ENCODE assay signal across 13 cellular contexts in the genomic region with DNA sequence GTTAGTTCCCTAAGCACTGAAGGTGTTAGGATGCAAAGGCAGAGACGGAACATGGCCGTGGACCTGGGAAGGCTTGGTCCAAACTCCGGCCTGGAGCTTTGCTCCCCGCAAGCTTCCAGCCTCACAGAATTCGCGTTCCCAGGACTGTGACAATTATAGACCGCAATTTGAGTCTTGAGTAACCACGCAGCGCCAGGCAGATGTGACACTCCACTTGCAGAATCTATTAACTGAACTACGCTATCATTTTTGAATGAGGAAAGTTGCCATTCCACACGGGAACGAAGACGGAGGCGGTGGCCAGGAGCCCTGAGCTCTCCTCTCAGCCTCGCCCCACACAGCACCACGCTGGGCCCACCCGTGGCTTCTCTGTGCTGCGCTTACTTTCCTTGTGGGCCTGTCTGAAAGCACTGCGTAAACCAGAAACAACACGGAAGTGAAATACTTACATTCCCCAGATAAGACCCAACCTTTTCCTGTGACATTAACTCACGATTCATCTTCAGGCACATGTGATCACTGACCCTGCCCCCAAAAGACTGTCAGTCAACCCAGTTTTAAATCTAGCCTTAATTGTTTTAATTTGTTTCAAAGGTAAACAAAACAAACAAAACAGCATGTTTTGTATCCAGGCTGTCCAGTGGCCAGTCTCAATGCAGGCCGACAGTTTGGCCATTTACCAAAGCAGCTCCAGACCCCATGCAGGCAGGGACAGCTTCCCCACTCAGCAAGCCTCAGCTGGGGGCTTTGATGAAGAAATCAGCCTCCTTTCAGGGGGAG. TPM values are rescaled to one million over a fixed set of nuclear protein-coding genes. Genes with fewer than 3 reads are reported as not detected.
DNase-seq lines count a peak whose midpoint lies in the region; ATAC-seq, FAIRE-seq and TF ChIP-seq lines count a peak whose summit lies in the region.
"Had no signal": no experiment of that assay in that cellular context is flagged by ENCODE, and none has a peak within 500 bp of the region (broad histone marks: within the 10 kb centered on the region; RNA-seq: fewer than 3 reads in every experiment).

No MANE protein-coding gene starts in this region.

- intact Hi-C loops in CD14-positive monocyte (cut with micrococcal nuclease), result no loop called here

- no peak for FAIRE-seq in small intestine (lab: Jason Lieb, UNC)

- H3K4me3 Mint-ChIP-seq in CD14-positive monocyte, result no peak overlapping the region
- no peak overlapping the region for H3K4me3 Mint-ChIP-seq in endodermal cell
- no peak overlapping the region for H3K4me3 Mint-ChIP-seq in osteocyte (ENCODE audit: unreplicated experiment)
- H3K4me3 Mint-ChIP-seq: activated CD4-positive, alpha-beta T cell treated with anti-CD3 and anti-CD28 coated beads for 36 hours; CD8-positive, alpha-beta memory T cell had no signal

- H3K9me3 ChIP-seq in endodermal cell (ENCODE audit: control insufficient read depth, low read length), result no peaks in the 10 kb centered on the region
- H3K9me3 ChIP-seq in small intestine (ENCODE audit: control insufficient read depth, low read depth), result no peaks in the 10 kb centered on the region

- no peak for ATAC-seq in GM18517 (IDR thresholded peaks at IDR 0.05; ENCODE audit: unreplicated experiment)
- ATAC-seq: activated CD4-positive, alpha-beta T cell treated with anti-CD3 and anti-CD28 coated beads for 36 hours had no signal

- no peaks in the 10 kb centered on the region for H3K4me1 ChIP-seq in endodermal cell (ENCODE audit: control insufficient read depth, insufficient read depth, low read length)
- H3K4me1 ChIP-seq in small intestine (ENCODE audit: control insufficient read depth in 2 of 2, insufficient read depth in 1 of 2, low read depth in 1 of 2, low read length in 1 of 2), result no peaks in the 10 kb centered on the region

- H3K36me3 ChIP-seq in endodermal cell (ENCODE audit: control insufficient read depth, insufficient read depth, low read length) (no peaks in the 10 kb centered on the region), small intestine (ENCODE audit: control insufficient read depth in 2 of 2, insufficient read depth in 2 of 2, low read length in 2 of 2) (no peaks in the 10 kb centered on the region)

- H3K9ac ChIP-seq in endodermal cell (ENCODE audit: extremely low read depth, low read length, poor library complexity, severe bottlenecking), result no peak overlapping the region

- H3K4me1 Mint-ChIP-seq in CD14-positive monocyte (no peaks in the 10 kb centered on the region), endodermal cell (peaks cover 16% of the 10 kb centered on the region), osteocyte (ENCODE audit: unreplicated experiment) (peaks cover 82% of the 10 kb centered on the region)
- H3K4me1 Mint-ChIP-seq: activated CD4-positive, alpha-beta T cell treated with anti-CD3 and anti-CD28 coated beads for 36 hours; CD8-positive, alpha-beta memory T cell had no signal

- H3K36me3 Mint-ChIP-seq in CD14-positive monocyte (no peaks in the 10 kb centered on the region), endodermal cell (ENCODE audit: low read depth) (no peaks in the 10 kb centered on the region), osteocyte (ENCODE audit: unreplicated experiment) (no peaks in the 10 kb centered on the region)
- H3K36me3 Mint-ChIP-seq: CD8-positive, alpha-beta memory T cell had no signal

- no peak overlapping the region for H3K4me3 ChIP-seq in endodermal cell (ENCODE audit: low read length)
- H3K4me3 ChIP-seq in small intestine (ENCODE audit: low read depth in 1 of 2, low read length in 2 of 2), result no peak overlapping the region

- TF ChIP-seq CTCF in CD14-positive monocyte (IDR thresholded peaks at IDR 0.05) (no peak), endodermal cell (conservative IDR thresholded peaks at IDR 0.05) (no peak), osteocyte (IDR thresholded peaks at IDR 0.05) (no peak)

- H3K27ac ChIP-seq in endodermal cell (ENCODE audit: low read depth, low read length) (no peak overlapping the region), small intestine (ENCODE audit: low read depth in 1 of 2, low read length in 1 of 2) (no peak overlapping the region)

- peaks cover 3 to 7% (median 3%) of the 10 kb centered on the region in 3 donors for H3K27me3 Mint-ChIP-seq in CD14-positive monocyte (ENCODE audit: low read depth in 3 of 3)
- peaks cover 2% of the 10 kb centered on the region for H3K27me3 Mint-ChIP-seq in endodermal cell (ENCODE audit: insufficient read depth)
- H3K27me3 Mint-ChIP-seq in osteocyte (ENCODE audit: unreplicated experiment), result no peaks in the 10 kb centered on the region
- H3K27me3 Mint-ChIP-seq: activated CD4-positive, alpha-beta T cell treated with anti-CD3 and anti-CD28 coated beads for 36 hours had no signal

- H3K27ac Mint-ChIP-seq in CD14-positive monocyte (no peak overlapping the region), endodermal cell (no peak overlapping the region), osteocyte (ENCODE audit: unreplicated experiment) (peak overlapping the region; percentile 99)
- H3K27ac Mint-ChIP-seq: activated CD4-positive, alpha-beta T cell treated with anti-CD3 and anti-CD28 coated beads for 36 hours; CD8-positive, alpha-beta memory T cell had no signal

- no peaks in the 10 kb centered on the region for H3K27me3 ChIP-seq in endodermal cell (ENCODE audit: control insufficient read depth, insufficient read depth, low read length, poor library complexity, severe bottlenecking)
- H3K27me3 ChIP-seq in small intestine (ENCODE audit: control insufficient read depth in 2 of 2, insufficient read depth in 2 of 2, low read length in 2 of 2), result no peaks in the 10 kb centered on the region

- WGBS in endodermal cell (ENCODE audit: insufficient coverage in 1 of 2, insufficient read length in 1 of 2), 2 experiments, result 88 to 89% methylated on average over 17 to 22 of the region's 22 CpGs
- 68 to 83% (median 70%) methylated on average over 22 of the region's 22 CpGs for WGBS in small intestine, 3 donors

- DNase-seq in CD14-positive monocyte (ENCODE audit: low spot score), result peak; percentile 11
- DNase-seq in MV-4-11 (lab: John Stamatoyannopoulos, UW), result peak; percentile 71
- DNase-seq in endodermal cell, result peak; percentile 46
- DNase-seq in osteocyte (ENCODE audit: extremely low spot score, unreplicated experiment), result no peak
- DNase-seq in small intestine, result no peak
- DNase-seq in stimulated activated naive CD4-positive, alpha-beta T cell (lab: John Stamatoyannopoulos, UW), result no peak
- no peak for DNase-seq in HUDEP-2 (lab: John Stamatoyannopoulos, UW; ENCODE audit: unreplicated experiment in 76 of 76)
- DNase-seq: CD8-positive, alpha-beta memory T cell; NCI-H1436; NCI-H526; stimulated activated CD4-positive, alpha-beta T cell treated with anti-CD3 and anti-CD28 coated beads, Interleukin-2, amount 100 ng/mL, for 48 hours had no signal

- no peaks in the 10 kb centered on the region for H3K9me3 Mint-ChIP-seq in CD14-positive monocyte
- H3K9me3 Mint-ChIP-seq in endodermal cell, result no peaks in the 10 kb centered on the region
- H3K9me3 Mint-ChIP-seq in osteocyte (ENCODE audit: unreplicated experiment), result no peaks in the 10 kb centered on the region
- H3K9me3 Mint-ChIP-seq: CD8-positive, alpha-beta memory T cell had no signal

RNA-seq across cellular contexts. Expression of gene COL5A1, which starts 16.1 kb away (rescaled TPM):
- polyA plus RNA-seq in CD14-positive monocyte (not detected), small intestine (1 to 10 TPM in 2 of 3 donors, under 1 TPM in 1; 0.22 to 9.5 (median 1.4) TPM)
- total RNA-seq in endodermal cell (10 to 100 TPM; 65.3 to 76.6 TPM), osteocyte (1,552 and 1,672 TPM in 2 replicates)
- polyA plus RNA-seq in endodermal cell (2013, experiment 1 of 2), result 47.5 TPM
- polyA plus RNA-seq in endodermal cell (2013, experiment 2 of 2), result 53.7 TPM

Comparison
In these comparisons a context has a peak if more than half of its experiments do, and no peak if none do; other contexts are left out.
1. DNase-seq: peak in CD14-positive monocyte (single experiment), MV-4-11 (single experiment) and endodermal cell (single experiment); none in osteocyte (single experiment), small intestine (single experiment), stimulated activated naive CD4-positive, alpha-beta T cell (0 of 6) and HUDEP-2 (0 of 76).
2. RNA of gene COL5A1, which starts 16.1 kb away (total RNA-seq): 1,552 to 1,672 TPM in osteocyte; 65.3 to 76.6 TPM in endodermal cell; every median in the first group is over 10 times any median in the second.